ENCODE assay signal across 1 cellular context in the genomic region with DNA sequence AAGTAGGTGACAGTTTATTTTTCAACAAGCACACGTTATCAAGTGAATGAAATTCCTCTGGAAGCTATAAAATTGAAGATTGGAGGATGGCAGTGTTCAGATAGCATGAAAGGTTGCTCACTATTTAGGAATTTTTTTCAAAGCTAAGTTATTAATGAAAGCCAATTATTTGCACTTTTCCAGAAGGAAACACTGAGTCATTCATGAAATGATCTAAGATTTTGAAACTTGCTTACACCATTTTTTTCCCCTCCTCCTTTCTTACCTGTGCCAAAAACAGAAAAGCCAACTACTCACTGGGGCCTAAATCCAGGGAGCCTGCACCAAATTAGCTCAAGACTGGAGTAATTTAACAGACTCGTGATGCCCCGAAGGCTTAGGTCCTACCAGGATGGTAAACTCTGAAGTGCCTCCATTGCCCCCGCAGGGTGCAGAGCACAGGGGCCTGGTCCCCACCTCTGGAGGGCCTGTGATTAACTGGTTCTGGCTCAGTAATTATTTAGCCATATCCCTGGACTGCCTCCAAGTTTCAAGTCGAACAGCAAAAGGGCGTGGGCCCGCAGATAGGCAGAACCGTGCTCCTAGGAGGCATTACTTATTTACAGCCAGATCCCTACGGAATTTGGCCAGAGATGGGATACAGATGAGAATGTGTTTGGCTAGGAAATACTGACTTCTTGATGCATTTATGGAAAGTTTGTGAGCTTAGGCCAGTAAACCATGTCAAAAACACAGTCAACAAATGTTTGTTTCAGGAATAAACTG.
TF ChIP-seq lines count a peak whose summit lies in the region.

No MANE protein-coding gene starts in this region.

TF ChIP-seq in HEK293, 187 proteins besides CTCF, POLR2A, EP300 and RAD21 (continued from another document):
- TF ChIP-seq, protein P1, sequence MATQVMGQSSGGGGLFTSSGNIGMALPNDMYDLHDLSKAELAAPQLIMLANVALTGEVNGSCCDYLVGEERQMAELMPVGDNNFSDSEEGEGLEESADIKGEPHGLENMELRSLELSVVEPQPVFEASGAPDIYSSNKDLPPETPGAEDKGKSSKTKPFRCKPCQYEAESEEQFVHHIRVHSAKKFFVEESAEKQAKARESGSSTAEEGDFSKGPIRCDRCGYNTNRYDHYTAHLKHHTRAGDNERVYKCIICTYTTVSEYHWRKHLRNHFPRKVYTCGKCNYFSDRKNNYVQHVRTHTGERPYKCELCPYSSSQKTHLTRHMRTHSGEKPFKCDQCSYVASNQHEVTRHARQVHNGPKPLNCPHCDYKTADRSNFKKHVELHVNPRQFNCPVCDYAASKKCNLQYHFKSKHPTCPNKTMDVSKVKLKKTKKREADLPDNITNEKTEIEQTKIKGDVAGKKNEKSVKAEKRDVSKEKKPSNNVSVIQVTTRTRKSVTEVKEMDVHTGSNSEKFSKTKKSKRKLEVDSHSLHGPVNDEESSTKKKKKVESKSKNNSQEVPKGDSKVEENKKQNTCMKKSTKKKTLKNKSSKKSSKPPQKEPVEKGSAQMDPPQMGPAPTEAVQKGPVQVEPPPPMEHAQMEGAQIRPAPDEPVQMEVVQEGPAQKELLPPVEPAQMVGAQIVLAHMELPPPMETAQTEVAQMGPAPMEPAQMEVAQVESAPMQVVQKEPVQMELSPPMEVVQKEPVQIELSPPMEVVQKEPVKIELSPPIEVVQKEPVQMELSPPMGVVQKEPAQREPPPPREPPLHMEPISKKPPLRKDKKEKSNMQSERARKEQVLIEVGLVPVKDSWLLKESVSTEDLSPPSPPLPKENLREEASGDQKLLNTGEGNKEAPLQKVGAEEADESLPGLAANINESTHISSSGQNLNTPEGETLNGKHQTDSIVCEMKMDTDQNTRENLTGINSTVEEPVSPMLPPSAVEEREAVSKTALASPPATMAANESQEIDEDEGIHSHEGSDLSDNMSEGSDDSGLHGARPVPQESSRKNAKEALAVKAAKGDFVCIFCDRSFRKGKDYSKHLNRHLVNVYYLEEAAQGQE (tag by site-specific recombination; IDR thresholded peaks at IDR 0.05): no peak
- TF ChIP-seq, protein P2, sequence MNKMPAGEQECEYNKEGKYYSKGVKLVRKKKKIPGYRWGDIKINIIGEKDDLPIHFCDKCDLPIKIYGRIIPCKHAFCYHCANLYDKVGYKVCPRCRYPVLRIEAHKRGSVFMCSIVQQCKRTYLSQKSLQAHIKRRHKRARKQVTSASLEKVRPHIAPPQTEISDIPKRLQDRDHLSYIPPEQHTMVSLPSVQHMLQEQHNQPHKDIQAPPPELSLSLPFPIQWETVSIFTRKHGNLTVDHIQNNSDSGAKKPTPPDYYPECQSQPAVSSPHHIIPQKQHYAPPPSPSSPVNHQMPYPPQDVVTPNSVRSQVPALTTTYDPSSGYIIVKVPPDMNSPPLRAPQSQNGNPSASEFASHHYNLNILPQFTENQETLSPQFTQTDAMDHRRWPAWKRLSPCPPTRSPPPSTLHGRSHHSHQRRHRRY (tag by site-specific recombination; IDR thresholded peaks at IDR 0.05): no peak
- no peak for TF ChIP-seq ZNF292 (tag by site-specific recombination; IDR thresholded peaks at IDR 0.05; ENCODE audit: borderline replicate concordance, low read depth)
- no peak for TF ChIP-seq ZNF311 (tag by site-specific recombination; IDR thresholded peaks at IDR 0.05; ENCODE audit: borderline replicate concordance)
- peak; percentile 79 for TF ChIP-seq ZXDB (tag by site-specific recombination; IDR thresholded peaks at IDR 0.05)
- TF ChIP-seq ZNF560 (tag by site-specific recombination; IDR thresholded peaks at IDR 0.05; ENCODE audit: borderline replicate concordance): no peak
- TF ChIP-seq, protein P3, sequence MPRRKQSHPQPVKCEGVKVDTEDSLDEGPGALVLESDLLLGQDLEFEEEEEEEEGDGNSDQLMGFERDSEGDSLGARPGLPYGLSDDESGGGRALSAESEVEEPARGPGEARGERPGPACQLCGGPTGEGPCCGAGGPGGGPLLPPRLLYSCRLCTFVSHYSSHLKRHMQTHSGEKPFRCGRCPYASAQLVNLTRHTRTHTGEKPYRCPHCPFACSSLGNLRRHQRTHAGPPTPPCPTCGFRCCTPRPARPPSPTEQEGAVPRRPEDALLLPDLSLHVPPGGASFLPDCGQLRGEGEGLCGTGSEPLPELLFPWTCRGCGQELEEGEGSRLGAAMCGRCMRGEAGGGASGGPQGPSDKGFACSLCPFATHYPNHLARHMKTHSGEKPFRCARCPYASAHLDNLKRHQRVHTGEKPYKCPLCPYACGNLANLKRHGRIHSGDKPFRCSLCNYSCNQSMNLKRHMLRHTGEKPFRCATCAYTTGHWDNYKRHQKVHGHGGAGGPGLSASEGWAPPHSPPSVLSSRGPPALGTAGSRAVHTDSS (tag by site-specific recombination; IDR thresholded peaks at IDR 0.05): no peak
- TF ChIP-seq ZNF214 (tag by site-specific recombination; IDR thresholded peaks at IDR 0.05; ENCODE audit: borderline replicate concordance): no peak
- no peak for TF ChIP-seq ZNF112 (tag by site-specific recombination; IDR thresholded peaks at IDR 0.05)
- TF ChIP-seq ZNF544 (tag by site-specific recombination; IDR thresholded peaks at IDR 0.05): no peak
- peak; percentile 63 for TF ChIP-seq ZBTB20 (tag by site-specific recombination; IDR thresholded peaks at IDR 0.05)
- TF ChIP-seq, protein P4, sequence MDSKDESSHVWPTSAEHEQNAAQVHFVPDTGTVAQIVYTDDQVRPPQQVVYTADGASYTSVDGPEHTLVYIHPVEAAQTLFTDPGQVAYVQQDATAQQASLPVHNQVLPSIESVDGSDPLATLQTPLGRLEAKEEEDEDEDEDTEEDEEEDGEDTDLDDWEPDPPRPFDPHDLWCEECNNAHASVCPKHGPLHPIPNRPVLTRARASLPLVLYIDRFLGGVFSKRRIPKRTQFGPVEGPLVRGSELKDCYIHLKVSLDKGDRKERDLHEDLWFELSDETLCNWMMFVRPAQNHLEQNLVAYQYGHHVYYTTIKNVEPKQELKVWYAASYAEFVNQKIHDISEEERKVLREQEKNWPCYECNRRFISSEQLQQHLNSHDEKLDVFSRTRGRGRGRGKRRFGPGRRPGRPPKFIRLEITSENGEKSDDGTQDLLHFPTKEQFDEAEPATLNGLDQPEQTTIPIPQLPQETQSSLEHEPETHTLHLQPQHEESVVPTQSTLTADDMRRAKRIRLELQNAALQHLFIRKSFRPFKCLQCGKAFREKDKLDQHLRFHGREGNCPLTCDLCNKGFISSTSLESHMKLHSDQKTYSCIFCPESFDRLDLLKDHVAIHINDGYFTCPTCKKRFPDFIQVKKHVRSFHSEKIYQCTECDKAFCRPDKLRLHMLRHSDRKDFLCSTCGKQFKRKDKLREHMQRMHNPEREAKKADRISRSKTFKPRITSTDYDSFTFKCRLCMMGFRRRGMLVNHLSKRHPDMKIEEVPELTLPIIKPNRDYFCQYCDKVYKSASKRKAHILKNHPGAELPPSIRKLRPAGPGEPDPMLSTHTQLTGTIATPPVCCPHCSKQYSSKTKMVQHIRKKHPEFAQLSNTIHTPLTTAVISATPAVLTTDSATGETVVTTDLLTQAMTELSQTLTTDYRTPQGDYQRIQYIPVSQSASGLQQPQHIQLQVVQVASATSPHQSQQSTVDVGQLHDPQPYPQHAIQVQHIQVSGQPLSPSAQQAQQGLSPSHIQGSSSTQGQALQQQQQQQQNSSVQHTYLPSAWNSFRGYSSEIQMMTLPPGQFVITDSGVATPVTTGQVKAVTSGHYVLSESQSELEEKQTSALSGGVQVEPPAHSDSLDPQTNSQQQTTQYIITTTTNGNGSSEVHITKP (tag by site-specific recombination; IDR thresholded peaks at IDR 0.05): peak; percentile 83
- no peak for TF ChIP-seq SCRT2 (tag by site-specific recombination; IDR thresholded peaks at IDR 0.05)
- TF ChIP-seq SP3 (tag by site-specific recombination; IDR thresholded peaks at IDR 0.05): 0 out of 2 replicates have a peak, but pooled peaks have one; percentile 48
- no peak for TF ChIP-seq SCRT1 (tag by site-specific recombination; IDR thresholded peaks at IDR 0.05; ENCODE audit: borderline replicate concordance)
- TF ChIP-seq, protein P5, sequence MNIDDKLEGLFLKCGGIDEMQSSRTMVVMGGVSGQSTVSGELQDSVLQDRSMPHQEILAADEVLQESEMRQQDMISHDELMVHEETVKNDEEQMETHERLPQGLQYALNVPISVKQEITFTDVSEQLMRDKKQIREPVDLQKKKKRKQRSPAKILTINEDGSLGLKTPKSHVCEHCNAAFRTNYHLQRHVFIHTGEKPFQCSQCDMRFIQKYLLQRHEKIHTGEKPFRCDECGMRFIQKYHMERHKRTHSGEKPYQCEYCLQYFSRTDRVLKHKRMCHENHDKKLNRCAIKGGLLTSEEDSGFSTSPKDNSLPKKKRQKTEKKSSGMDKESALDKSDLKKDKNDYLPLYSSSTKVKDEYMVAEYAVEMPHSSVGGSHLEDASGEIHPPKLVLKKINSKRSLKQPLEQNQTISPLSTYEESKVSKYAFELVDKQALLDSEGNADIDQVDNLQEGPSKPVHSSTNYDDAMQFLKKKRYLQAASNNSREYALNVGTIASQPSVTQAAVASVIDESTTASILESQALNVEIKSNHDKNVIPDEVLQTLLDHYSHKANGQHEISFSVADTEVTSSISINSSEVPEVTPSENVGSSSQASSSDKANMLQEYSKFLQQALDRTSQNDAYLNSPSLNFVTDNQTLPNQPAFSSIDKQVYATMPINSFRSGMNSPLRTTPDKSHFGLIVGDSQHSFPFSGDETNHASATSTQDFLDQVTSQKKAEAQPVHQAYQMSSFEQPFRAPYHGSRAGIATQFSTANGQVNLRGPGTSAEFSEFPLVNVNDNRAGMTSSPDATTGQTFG (tag by site-specific recombination; IDR thresholded peaks at IDR 0.05; ENCODE audit: borderline replicate concordance): no peak
- TF ChIP-seq ZNF660 (tag by site-specific recombination; IDR thresholded peaks at IDR 0.05): no peak
- TF ChIP-seq ZNF626 (tag by site-specific recombination; IDR thresholded peaks at IDR 0.05): no peak
- no peak for TF ChIP-seq ZNF391 (tag by site-specific recombination; IDR thresholded peaks at IDR 0.05; ENCODE audit: borderline replicate concordance, low read depth)
- no peak for TF ChIP-seq ZNF221 (tag by site-specific recombination; IDR thresholded peaks at IDR 0.05; ENCODE audit: borderline replicate concordance)
- TF ChIP-seq KLF7 (tag by site-specific recombination; IDR thresholded peaks at IDR 0.05; ENCODE audit: borderline replicate concordance): peak; percentile 83; the same call in 1 of the 2 replicates
- TF ChIP-seq, protein P6, sequence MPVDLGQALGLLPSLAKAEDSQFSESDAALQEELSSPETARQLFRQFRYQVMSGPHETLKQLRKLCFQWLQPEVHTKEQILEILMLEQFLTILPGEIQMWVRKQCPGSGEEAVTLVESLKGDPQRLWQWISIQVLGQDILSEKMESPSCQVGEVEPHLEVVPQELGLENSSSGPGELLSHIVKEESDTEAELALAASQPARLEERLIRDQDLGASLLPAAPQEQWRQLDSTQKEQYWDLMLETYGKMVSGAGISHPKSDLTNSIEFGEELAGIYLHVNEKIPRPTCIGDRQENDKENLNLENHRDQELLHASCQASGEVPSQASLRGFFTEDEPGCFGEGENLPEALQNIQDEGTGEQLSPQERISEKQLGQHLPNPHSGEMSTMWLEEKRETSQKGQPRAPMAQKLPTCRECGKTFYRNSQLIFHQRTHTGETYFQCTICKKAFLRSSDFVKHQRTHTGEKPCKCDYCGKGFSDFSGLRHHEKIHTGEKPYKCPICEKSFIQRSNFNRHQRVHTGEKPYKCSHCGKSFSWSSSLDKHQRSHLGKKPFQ (tag by site-specific recombination; IDR thresholded peaks at IDR 0.05): no peak
- TF ChIP-seq ZNF776 (tag by site-specific recombination; IDR thresholded peaks at IDR 0.05; ENCODE audit: borderline replicate concordance): no peak
- TF ChIP-seq ZNF416 (tag by site-specific recombination; IDR thresholded peaks at IDR 0.05): no peak
- TF ChIP-seq EGR2 (tag by site-specific recombination; IDR thresholded peaks at IDR 0.05; ENCODE audit: low read depth): peak; percentile 26; the same call in 1 of the 2 replicates
- no peak for TF ChIP-seq ZNF777 (tag by site-specific recombination; IDR thresholded peaks at IDR 0.05; ENCODE audit: borderline replicate concordance)
- no peak for TF ChIP-seq ZNF768 (tag by site-specific recombination; IDR thresholded peaks at IDR 0.05)
- peak; percentile 67 for TF ChIP-seq GLIS1 (tag by site-specific recombination; IDR thresholded peaks at IDR 0.05)
- peak; percentile 17 for TF ChIP-seq SP2 (tag by site-specific recombination; IDR thresholded peaks at IDR 0.05)
- peak; percentile 57 for TF ChIP-seq ZNF629 (tag by site-specific recombination; IDR thresholded peaks at IDR 0.05)
- TF ChIP-seq ZBTB8A (tag by site-specific recombination; IDR thresholded peaks at IDR 0.05): peak; percentile 87
- no peak for TF ChIP-seq ZNF350 (tag by site-specific recombination; IDR thresholded peaks at IDR 0.05)
